In genomic region chr10:131831561-131831960, GRCh38 we compare ENCODE assay signal across 18 cellular contexts.
DNase-seq lines count a peak whose midpoint lies in the region; ATAC-seq and TF ChIP-seq lines count a peak whose summit lies in the region.
"Had no signal": no experiment of that assay in that cellular context is flagged by ENCODE, and none has a peak within 500 bp of the region (broad histone marks: within the 10 kb centered on the region; RNA-seq: fewer than 3 reads in every experiment).

No MANE protein-coding gene starts in this region.

- H3K4me3 Mint-ChIP-seq in activated naive CD8-positive, alpha-beta T cell treated with anti-CD3 and anti-CD28 coated beads, Interleukin-2, amount 10 ng/mL, durations not matched to agents 7 days and 5 days, result no peak overlapping the region
- no peak overlapping the region for H3K4me3 Mint-ChIP-seq in activated naive CD8-positive, alpha-beta T cell treated with anti-CD3 and anti-CD28 coated beads for 36 hours
- H3K4me3 Mint-ChIP-seq in WTC11, result no peak overlapping the region
- no peak overlapping the region for H3K4me3 Mint-ChIP-seq in activated naive CD4-positive, alpha-beta T cell treated with anti-CD3 and anti-CD28 coated beads for 36 hours

- peak overlapping the region; percentile 48 for H3K18ac ChIP-seq in neuronal stem cell (ENCODE audit: low read length)

- H3K27me3 Mint-ChIP-seq in activated naive CD8-positive, alpha-beta T cell treated with anti-CD3 and anti-CD28 coated beads, Interleukin-2, amount 10 ng/mL, durations not matched to agents 7 days and 5 days, result peaks cover 6% of the 10 kb centered on the region
- peaks cover 15% of the 10 kb centered on the region for H3K27me3 Mint-ChIP-seq in activated naive CD8-positive, alpha-beta T cell treated with anti-CD3 and anti-CD28 coated beads for 36 hours
- H3K27me3 Mint-ChIP-seq in WTC11 (ENCODE audit: low read depth), result no peaks in the 10 kb centered on the region
- H3K27me3 Mint-ChIP-seq in activated naive CD4-positive, alpha-beta T cell treated with anti-CD3 and anti-CD28 coated beads for 36 hours (ENCODE audit: low read depth), result peaks cover 7% of the 10 kb centered on the region

- H3K79me2 ChIP-seq in OCI-LY7 (ENCODE audit: insufficient read depth, low read depth, low read length), result no peaks in the 10 kb centered on the region

- CTCF ChIA-PET in WTC11 (lab: Charles Lee) (interaction anchor here (1.0 to 1.3 kb wide), 2 partner anchors 10 to 30 kb away, joined by 3 read pairs; no protein-coding TSS in a partner anchor), OCI-LY7 (lab: Charles Lee; ENCODE audit: unreplicated experiment) (no interaction called here)
- CTCF ChIA-PET in activated naive CD4-positive, alpha-beta T cell treated with anti-CD3 and anti-CD28 coated beads for 36 hours (lab: Charles Lee), result no interaction called here

- H3K4me1 ChIP-seq in neuronal stem cell (ENCODE audit: control insufficient read depth in 2 of 2, insufficient read depth in 1 of 2, low read depth in 1 of 2, low read length in 2 of 2) (no peaks in the 10 kb centered on the region), suprapubic skin (no peaks in the 10 kb centered on the region), OCI-LY7 (ENCODE audit: insufficient read depth, low read length, poor library complexity, severe bottlenecking) (no peaks in the 10 kb centered on the region)

- H3K9me3 ChIP-seq in neuronal stem cell (replicated peaks in 1 of 2; ENCODE audit: control insufficient read depth in 2 of 2, insufficient read depth in 1 of 2, low read depth in 1 of 2, low read length in 2 of 2), result no peaks in the 10 kb centered on the region
- H3K9me3 ChIP-seq in suprapubic skin, result no peaks in the 10 kb centered on the region
- H3K9me3 ChIP-seq in OCI-LY7 (ENCODE audit: low read length), result no peaks in the 10 kb centered on the region

- H3K36me3 Mint-ChIP-seq in activated naive CD8-positive, alpha-beta T cell treated with anti-CD3 and anti-CD28 coated beads, Interleukin-2, amount 10 ng/mL, durations not matched to agents 7 days and 5 days, result no peaks in the 10 kb centered on the region
- no peaks in the 10 kb centered on the region for H3K36me3 Mint-ChIP-seq in activated naive CD8-positive, alpha-beta T cell treated with anti-CD3 and anti-CD28 coated beads for 36 hours
- peaks cover 2% of the 10 kb centered on the region; the same call in 1 of the 2 replicates for H3K36me3 Mint-ChIP-seq in WTC11
- no peaks in the 10 kb centered on the region for H3K36me3 Mint-ChIP-seq in activated naive CD4-positive, alpha-beta T cell treated with anti-CD3 and anti-CD28 coated beads for 36 hours (ENCODE audit: low read depth)

- H3K36me3 ChIP-seq in neuronal stem cell (replicated peaks in 1 of 2; ENCODE audit: control insufficient read depth in 2 of 2, insufficient read depth in 2 of 2, low read length in 2 of 2), result no peaks in the 10 kb centered on the region
- H3K36me3 ChIP-seq in suprapubic skin, result no peaks in the 10 kb centered on the region
- no peaks in the 10 kb centered on the region for H3K36me3 ChIP-seq in OCI-LY7 (ENCODE audit: insufficient read depth, low read length)
- H3K36me3 ChIP-seq: BLaER1 treated with 17β-estradiol and CSF1 and Interleukin-3, amounts not matched to agents 10 nM and 100 nM had no signal

- H3K9me3 Mint-ChIP-seq in activated naive CD8-positive, alpha-beta T cell treated with anti-CD3 and anti-CD28 coated beads, Interleukin-2, amount 10 ng/mL, durations not matched to agents 7 days and 5 days, result peaks cover 2% of the 10 kb centered on the region
- peaks cover 7% of the 10 kb centered on the region for H3K9me3 Mint-ChIP-seq in activated naive CD8-positive, alpha-beta T cell treated with anti-CD3 and anti-CD28 coated beads for 36 hours
- H3K9me3 Mint-ChIP-seq in WTC11, result peaks cover 14% of the 10 kb centered on the region; the same call in 1 of the 2 replicates
- H3K9me3 Mint-ChIP-seq in activated naive CD4-positive, alpha-beta T cell treated with anti-CD3 and anti-CD28 coated beads for 36 hours, result no peaks in the 10 kb centered on the region

- no peak overlapping the region for H2BK5ac ChIP-seq in neuronal stem cell (ENCODE audit: low read length)

- ATAC-seq in activated naive CD8-positive, alpha-beta T cell treated with anti-CD3 and anti-CD28 coated beads, Interleukin-2, amount 10 ng/mL, durations not matched to agents 7 days and 5 days (ENCODE audit: low read depth), result no peak
- ATAC-seq in WTC11, result peak; percentile 56; the same call in 1 of the 2 replicates
- ATAC-seq: PC-3 had no signal

- H3K23ac ChIP-seq in neuronal stem cell (ENCODE audit: low read depth, low read length, poor library complexity), result no peak overlapping the region

- no peak overlapping the region for H4K8ac ChIP-seq in neuronal stem cell (ENCODE audit: low read depth, low read length)

- POLR2A ChIA-PET in activated naive CD8-positive, alpha-beta T cell treated with anti-CD3 and anti-CD28 coated beads, Interleukin-2, amount 10 ng/mL, durations not matched to agents 7 days and 5 days (lab: Charles Lee), result no interaction called here
- POLR2A ChIA-PET in WTC11 (lab: Charles Lee) (no interaction called here), OCI-LY7 (lab: Charles Lee) (no interaction called here)

- DNase-seq in activated naive CD8-positive, alpha-beta T cell treated with anti-CD3 and anti-CD28 coated beads, Interleukin-2, amount 10 ng/mL, durations not matched to agents 7 days and 5 days, result peak; percentile 8
- no peak for DNase-seq in activated naive CD8-positive, alpha-beta T cell treated with anti-CD3 and anti-CD28 coated beads for 36 hours
- DNase-seq in WTC11 (ENCODE audit: low spot score) (peak; percentile 13), neuronal stem cell (ENCODE audit: low spot score) (no peak), suprapubic skin (ENCODE audit: low spot score in 2 of 2) (peak; percentile 46 to 71), DMS114 treated with DMSO at 0.1 percent for 48 hours (lab: John Stamatoyannopoulos, UW; ENCODE audit: unreplicated experiment) (no peak), OCI-LY7 (ENCODE audit: low spot score) (no peak)
- no peak for DNase-seq in activated naive CD4-positive, alpha-beta T cell treated with anti-CD3 and anti-CD28 coated beads for 36 hours
- DNase-seq: GF-D8, IMR-90, Karpas-422, MM.1S, NCI-H1092 treated with DMSO at 0.1 percent for 48 hours, NCI-H1694, NCI-H226, NCI-H524 treated with DMSO at 0.1 percent for 48 hours, PC-3 had no signal

- H3K14ac ChIP-seq in neuronal stem cell (ENCODE audit: low read length), result peak overlapping the region; percentile 21

- no peak overlapping the region for H4K91ac ChIP-seq in neuronal stem cell (ENCODE audit: low read depth, low read length, poor library complexity)

- H4K20me1 ChIP-seq in OCI-LY7 (ENCODE audit: insufficient read depth, low read length), result no peaks in the 10 kb centered on the region
- H4K20me1 ChIP-seq: BLaER1 treated with 17β-estradiol and CSF1 and Interleukin-3, amounts not matched to agents 10 nM and 100 nM had no signal

- no peaks in the 10 kb centered on the region for H3K9me2 ChIP-seq in OCI-LY7 (ENCODE audit: insufficient read depth, low read length)

- TF ChIP-seq POLR2A in suprapubic skin (IDR thresholded peaks at IDR 0.05), result no peak

- H3K27me3 ChIP-seq in neuronal stem cell (ENCODE audit: control insufficient read depth in 3 of 3, insufficient read depth in 3 of 3, low read depth in 1 of 3, low read length in 3 of 3) (no peaks in the 10 kb centered on the region), suprapubic skin (peaks cover 20% of the 10 kb centered on the region)

- H3K4me1 Mint-ChIP-seq in activated naive CD8-positive, alpha-beta T cell treated with anti-CD3 and anti-CD28 coated beads, Interleukin-2, amount 10 ng/mL, durations not matched to agents 7 days and 5 days, result no peaks in the 10 kb centered on the region
- no peaks in the 10 kb centered on the region for H3K4me1 Mint-ChIP-seq in activated naive CD8-positive, alpha-beta T cell treated with anti-CD3 and anti-CD28 coated beads for 36 hours
- peaks cover 27% of the 10 kb centered on the region for H3K4me1 Mint-ChIP-seq in WTC11
- H3K4me1 Mint-ChIP-seq in activated naive CD4-positive, alpha-beta T cell treated with anti-CD3 and anti-CD28 coated beads for 36 hours (ENCODE audit: low read depth), result no peaks in the 10 kb centered on the region

- peak overlapping the region; percentile 26 for H2BK15ac ChIP-seq in neuronal stem cell (ENCODE audit: low read length)

- TF ChIP-seq EP300 in suprapubic skin (IDR thresholded peaks at IDR 0.05), result no peak

- peak overlapping the region; percentile 81 for H2AK5ac ChIP-seq in neuronal stem cell (ENCODE audit: low read depth, low read length)

- no peak overlapping the region for H3K4me3 ChIP-seq in neuronal stem cell (ENCODE audit: low read length in 2 of 2)
- no peak overlapping the region for H3K4me3 ChIP-seq in suprapubic skin
- H3K4me3 ChIP-seq in OCI-LY7 (ENCODE audit: low read depth, low read length, poor library complexity, severe bottlenecking), result no peak overlapping the region
- H3K4me3 ChIP-seq: BLaER1 treated with 17β-estradiol and CSF1 and Interleukin-3, amounts not matched to agents 10 nM and 100 nM had no signal

- H3K27ac Mint-ChIP-seq in activated naive CD8-positive, alpha-beta T cell treated with anti-CD3 and anti-CD28 coated beads, Interleukin-2, amount 10 ng/mL, durations not matched to agents 7 days and 5 days, result no peak overlapping the region
- no peak overlapping the region for H3K27ac Mint-ChIP-seq in activated naive CD8-positive, alpha-beta T cell treated with anti-CD3 and anti-CD28 coated beads for 36 hours
- no peak overlapping the region for H3K27ac Mint-ChIP-seq in WTC11
- no peak overlapping the region for H3K27ac Mint-ChIP-seq in activated naive CD4-positive, alpha-beta T cell treated with anti-CD3 and anti-CD28 coated beads for 36 hours

- no peak overlapping the region for H2BK12ac ChIP-seq in neuronal stem cell (ENCODE audit: low read length)

- no peak overlapping the region for H3K9ac ChIP-seq in neuronal stem cell (ENCODE audit: low read depth, low read length, poor library complexity)
- H3K9ac ChIP-seq: BLaER1 treated with 17β-estradiol and CSF1 and Interleukin-3, amounts not matched to agents 10 nM and 100 nM had no signal

- intact Hi-C loops in activated naive CD4-positive, alpha-beta T cell treated with anti-CD3 and anti-CD28 coated beads for 36 hours (cut with micrococcal nuclease), result no loop called here
- intact Hi-C loops in OCI-LY7 (cut with micrococcal nuclease; ENCODE audit: unreplicated experiment), result no loop called here

- no TSS peak for BruUV-seq in OCI-LY7 (replicated peaks; lab: Mats Ljungman, UMichigan)

- H3K4ac ChIP-seq in neuronal stem cell (ENCODE audit: low read length), result no peak overlapping the region

- no peaks in the 10 kb centered on the region for H3K79me1 ChIP-seq in neuronal stem cell (ENCODE audit: low read depth, low read length)

- H2AFZ ChIP-seq in neuronal stem cell (ENCODE audit: low read length), result no peak overlapping the region
- H2AFZ ChIP-seq in OCI-LY7 (ENCODE audit: low read length), result no peak overlapping the region

- H3K27ac ChIP-seq in neuronal stem cell (replicated peaks; ENCODE audit: low read length), result no peak overlapping the region
- H3K27ac ChIP-seq in suprapubic skin, result no peak overlapping the region
- no peak overlapping the region for H3K27ac ChIP-seq in OCI-LY7 (ENCODE audit: low read depth, low read length, poor library complexity, severe bottlenecking)
- H3K27ac ChIP-seq: BLaER1 treated with 17β-estradiol and CSF1 and Interleukin-3, amounts not matched to agents 10 nM and 100 nM had no signal

- no CpG with 5 or more reads among the region's 14 CpGs for WGBS in neuronal stem cell (ENCODE audit: extremely low coverage in 2 of 2, insufficient read length in 2 of 2, insufficient replicate concordance in 1 of 2), 2 donors
- 65% methylated on average over 14 of the region's 14 CpGs for WGBS in suprapubic skin

- H2BK120ac ChIP-seq in neuronal stem cell (ENCODE audit: low read depth, low read length), result no peak overlapping the region

- H3K4me2 ChIP-seq in neuronal stem cell (ENCODE audit: insufficient read depth, low read length, poor library complexity, severe bottlenecking) (no peak overlapping the region), OCI-LY7 (ENCODE audit: low read length) (no peak overlapping the region)
- H3K4me2 ChIP-seq: BLaER1 treated with 17β-estradiol and CSF1 and Interleukin-3, amounts not matched to agents 10 nM and 100 nM had no signal

- TF ChIP-seq CTCF in WTC11 (IDR thresholded peaks at IDR 0.05) (no peak), suprapubic skin (IDR thresholded peaks at IDR 0.05) (no peak), OCI-LY7 (conservative IDR thresholded peaks at IDR 0.05; ENCODE audit: low read length) (no peak)

Comparison
In these comparisons a context has a peak if more than half of its experiments do, and no peak if none do; other contexts are left out.
1. DNase-seq: peak in activated naive CD8-positive, alpha-beta T cell treated with anti-CD3 and anti-CD28 coated beads, Interleukin-2, amount 10 ng/mL, durations not matched to agents 7 days and 5 days (single experiment), WTC11 (single experiment) and suprapubic skin (2 of 2); none in activated naive CD8-positive, alpha-beta T cell treated with anti-CD3 and anti-CD28 coated beads for 36 hours (single experiment), neuronal stem cell (single experiment), DMS114 treated with DMSO at 0.1 percent for 48 hours (single experiment), activated naive CD4-positive, alpha-beta T cell treated with anti-CD3 and anti-CD28 coated beads for 36 hours (single experiment) and OCI-LY7 (single experiment).